7 cellular contexts compared by ENCODE assay signal in the genomic region with DNA sequence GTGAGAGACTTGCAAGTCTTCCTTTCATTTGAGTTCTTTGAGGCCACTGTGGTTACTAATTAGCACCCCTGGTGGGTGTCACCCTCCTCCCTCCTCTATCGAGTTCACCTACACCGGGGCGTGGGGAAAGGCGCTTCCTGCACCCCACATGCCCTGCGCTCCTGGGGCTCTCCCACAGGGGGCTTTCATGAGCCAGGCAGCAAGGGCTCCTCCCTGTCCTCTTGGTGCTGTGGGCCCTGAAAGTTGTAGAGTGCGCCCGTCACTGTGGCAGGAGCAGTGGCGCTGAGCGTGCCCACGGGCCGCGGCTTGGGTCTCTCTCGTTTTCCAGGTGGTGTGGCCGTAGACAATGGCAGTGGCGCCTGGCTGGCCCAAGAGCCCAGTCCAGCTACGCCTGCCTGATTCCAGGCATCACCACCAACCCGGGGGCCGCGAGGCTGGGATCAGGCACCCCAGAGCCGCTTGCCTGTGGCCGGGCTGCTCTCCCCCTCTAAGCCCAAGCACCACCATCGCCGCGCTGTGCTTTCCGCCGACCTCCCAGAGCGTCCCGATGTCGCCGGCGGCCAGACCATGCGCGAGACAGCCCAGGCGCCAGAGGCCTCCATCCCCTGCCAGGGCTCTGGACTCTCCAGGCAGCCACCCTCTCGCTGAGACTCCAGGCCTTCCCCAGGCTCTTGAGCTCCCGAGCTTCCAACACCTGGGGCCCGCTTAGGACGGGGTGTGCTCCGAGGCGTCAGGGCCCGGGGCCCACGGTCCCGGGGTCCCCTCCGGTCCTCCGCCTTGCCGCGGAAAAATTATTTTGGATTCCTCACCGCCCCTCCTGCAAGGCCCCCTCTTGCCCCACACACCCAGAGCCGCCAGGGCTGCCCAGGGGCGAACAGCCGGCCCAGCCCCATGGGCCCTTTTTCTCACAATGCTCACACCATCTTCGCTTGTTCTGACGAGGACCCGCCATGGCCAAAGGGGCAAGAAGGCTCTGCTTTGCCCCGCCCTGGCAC. TPM values are rescaled to one million over a fixed set of nuclear protein-coding genes. Genes with fewer than 3 reads are reported as not detected.
DNase-seq lines count a peak whose midpoint lies in the region; ATAC-seq lines count a peak whose summit lies in the region.
"Not testable (repeated sequence)": the region's sequence is repeated elsewhere in the genome, so short reads cannot be mapped to it uniquely, and the experiment has no call there.

No MANE protein-coding gene starts in this region.

- DNase-seq in T-helper 2 cell: peak in 3 of 5 experiments; percentile 34 to 81 (median 67)
- DNase-seq in activated naive CD4-positive, alpha-beta T cell treated with anti-CD3 and anti-CD28 coated beads for 36 hours: peak; percentile 59
- DNase-seq in Right ventricle myocardium inferior (ENCODE audit: missing footprints): peak; percentile 78
- peak; percentile 11 for DNase-seq in pons (ENCODE audit: low spot score)

- H3K4me3 Mint-ChIP-seq in activated naive CD4-positive, alpha-beta T cell treated with anti-CD3 and anti-CD28 coated beads for 36 hours: not testable (repeated sequence)

- not testable (repeated sequence) for H3K4me1 Mint-ChIP-seq in activated naive CD4-positive, alpha-beta T cell treated with anti-CD3 and anti-CD28 coated beads for 36 hours (ENCODE audit: low read depth)

- peak; percentile 100 for ATAC-seq in GM18508 (IDR thresholded peaks at IDR 0.05; ENCODE audit: insufficient read depth, unreplicated experiment)
- peak; percentile 100 for ATAC-seq in GM21619 (IDR thresholded peaks at IDR 0.05; ENCODE audit: unreplicated experiment)
- ATAC-seq in HG03196 (IDR thresholded peaks at IDR 0.05; ENCODE audit: unreplicated experiment): peak; percentile 100
- ATAC-seq in Right ventricle myocardium inferior: not testable (repeated sequence)

- intact Hi-C loops in activated naive CD4-positive, alpha-beta T cell treated with anti-CD3 and anti-CD28 coated beads for 36 hours (cut with micrococcal nuclease); Right ventricle myocardium inferior (cut with DNase I): not testable (repeated sequence)

- H3K27ac Mint-ChIP-seq in activated naive CD4-positive, alpha-beta T cell treated with anti-CD3 and anti-CD28 coated beads for 36 hours: not testable (repeated sequence)

- CTCF ChIA-PET in activated naive CD4-positive, alpha-beta T cell treated with anti-CD3 and anti-CD28 coated beads for 36 hours (lab: Charles Lee): not testable (repeated sequence)

- not testable (repeated sequence) for H3K9me3 Mint-ChIP-seq in activated naive CD4-positive, alpha-beta T cell treated with anti-CD3 and anti-CD28 coated beads for 36 hours

- H3K36me3 Mint-ChIP-seq in activated naive CD4-positive, alpha-beta T cell treated with anti-CD3 and anti-CD28 coated beads for 36 hours (ENCODE audit: low read depth): not testable (repeated sequence)

- not testable (repeated sequence) for H3K27me3 Mint-ChIP-seq in activated naive CD4-positive, alpha-beta T cell treated with anti-CD3 and anti-CD28 coated beads for 36 hours (ENCODE audit: low read depth)

RNA-seq across cellular contexts. Expression of a gene that starts 46.0 kb away (rescaled TPM):
- total RNA-seq in activated naive CD4-positive, alpha-beta T cell treated with anti-CD3 and anti-CD28 coated beads for 36 hours: 10 to 100 TPM in 1 of 2 experiments, 1 to 10 TPM in 1; 8.5 to 11.5 TPM
- total RNA-seq in Right ventricle myocardium inferior: 4.2 TPM

Comparison
In these comparisons a context has a peak if more than half of its experiments do, and no peak if none do; other contexts are left out.
1. DNase-seq: peak in every context shown above with its lines; median percentile 78 in Right ventricle myocardium inferior; 67 in T-helper 2 cell; 59 in activated naive CD4-positive, alpha-beta T cell treated with anti-CD3 and anti-CD28 coated beads for 36 hours; 11 in pons.